In genomic region chr10:35505241-35505873, GRCh38 we compare ENCODE assay signal across 1 cellular context.
TF ChIP-seq lines count a peak whose summit lies in the region.

No MANE protein-coding gene starts in this region.

TF ChIP-seq in HepG2, 621 proteins besides CTCF, POLR2A, EP300 and RAD21:
- TF ChIP-seq ARID5B (CRISPR knock-in tag; IDR thresholded peaks at IDR 0.05) (0 out of 2 replicates have a peak, but pooled peaks have one; percentile 14), ZNF362 (CRISPR knock-in tag; IDR thresholded peaks at IDR 0.05; ENCODE audit: borderline replicate concordance) (peak; percentile 90), SOX5 (CRISPR knock-in tag; IDR thresholded peaks at IDR 0.05; ENCODE audit: borderline replicate concordance) (peak; percentile 19; the same call in 1 of the 2 replicates), ZNF83 (CRISPR knock-in tag; IDR thresholded peaks at IDR 0.05; ENCODE audit: borderline replicate concordance) (no peak), NFKB2 (CRISPR knock-in tag; IDR thresholded peaks at IDR 0.05; ENCODE audit: borderline replicate concordance) (no peak), ZFP82 (CRISPR knock-in tag; IDR thresholded peaks at IDR 0.05; ENCODE audit: borderline replicate concordance) (no peak), ZNF205 (CRISPR knock-in tag; IDR thresholded peaks at IDR 0.05) (peak; percentile 85), SOX13 (IDR thresholded peaks at IDR 0.05) (no peak), SOX13 (CRISPR knock-in tag; conservative IDR thresholded peaks at IDR 0.05 in 1 of 2, IDR thresholded peaks at IDR 0.05 in 1 of 2) (peak in 1 of 2 experiments; percentile 39; a peak in 1 of 4 replicates)
TF ChIP-seq in HepG2: peak in this region for 5.
